28 cellular contexts compared by ENCODE assay signal in genomic region chr6:168111911-168112310, GRCh38. TPM values are rescaled to one million over a fixed set of nuclear protein-coding genes. Genes with fewer than 3 reads are reported as not detected.
"Had no signal": no experiment of that assay in that cellular context is flagged by ENCODE, and none has a peak within 500 bp of the region (broad histone marks: within the 10 kb centered on the region; RNA-seq: fewer than 3 reads in every experiment).

No MANE protein-coding gene starts in this region.

- H3K4me1 Mint-ChIP-seq: IgD-negative memory B cell had no signal

- H3K27me3 Mint-ChIP-seq: IgD-negative memory B cell had no signal

- H3K9me3 ChIP-seq: SJSA1 had no signal

- H3K36me3 Mint-ChIP-seq: IgD-negative memory B cell had no signal

- H3K4me2 ChIP-seq: KMS-11 had no signal

- H3K36me3 ChIP-seq: SJSA1 had no signal

- ATAC-seq: K562, Panc1, PC-3, Right ventricle myocardium inferior had no signal

- DNase-seq: Kasumi-1; MM.1S; NCI-H1092 treated with DMSO at 0.1 percent for 48 hours; NCI-H1417; NCI-H146; NCI-H1694 treated with DMSO at 0.1 percent for 48 hours; NCI-H1930; NCI-H2081; NCI-H2107; NCI-H2227 treated with DMSO at 0.1 percent for 48 hours; NCI-H524; NCI-H526 treated with DMSO at 0.1 percent for 48 hours; NCI-H748 treated with DMSO at 0.1 percent for 48 hours; NK-92 treated with Interleukin-12 subunit alpha and Interleukin-12 subunit beta, amount 100 ng/mL, for 24 hours; PC-3; SIG-M5 had no signal

- H3K27ac ChIP-seq: HL-60, KMS-11, RWPE1, SJSA1, SK-N-MC had no signal

- H3K4me1 ChIP-seq: SJSA1 had no signal

- H3K4me3 Mint-ChIP-seq: IgD-negative memory B cell had no signal

- H3K4me3 ChIP-seq: K562, SJSA1, SK-N-MC had no signal

- H3K27me3 ChIP-seq: SJSA1 had no signal

- H3K9ac ChIP-seq: KMS-11 had no signal

- H3K27ac Mint-ChIP-seq: IgD-negative memory B cell had no signal

RNA-seq across cellular contexts. Expression of gene FRMD1, which starts 32.9 kb away (rescaled TPM):
- total RNA-seq: M059J, NCI-H460, OCI-LY7, PC-3, SJSA1 had no signal
- polyA plus RNA-seq: IgD-negative memory B cell had no signal
